1 cellular context compared by ENCODE assay signal in the genomic region with DNA sequence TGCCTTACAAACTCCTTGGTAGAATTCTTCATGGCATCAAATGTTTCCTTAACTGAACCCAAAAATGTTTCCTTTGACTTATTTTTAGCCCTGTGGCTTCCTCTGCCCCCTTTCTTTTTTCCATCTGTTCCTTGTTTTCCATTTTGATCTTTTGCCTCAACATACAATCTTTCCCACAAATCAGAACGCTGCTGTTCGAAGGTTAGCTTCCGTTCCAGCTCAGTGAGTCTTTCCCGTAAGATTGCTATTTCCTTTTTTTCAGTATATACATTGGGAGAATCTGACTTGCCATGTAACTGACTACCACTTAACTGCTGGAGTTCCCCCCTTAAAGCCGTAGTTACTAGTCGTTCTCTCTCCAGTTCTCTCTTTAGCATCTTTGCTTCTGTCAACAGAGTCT.
TF ChIP-seq lines count a peak whose summit lies in the region.

No MANE protein-coding gene starts in this region.

TF ChIP-seq in endothelial cell of umbilical vein, 7 proteins besides CTCF, POLR2A, EP300 and RAD21:
- TF ChIP-seq EZH2 (IDR thresholded peaks at IDR 0.05; ENCODE audit: borderline replicate concordance, low read depth, low read length, severe bottlenecking): no peak
- TF ChIP-seq JUN (IDR thresholded peaks at IDR 0.05; ENCODE audit: borderline replicate concordance, insufficient read depth, insufficient read length, low read depth): no peak
- no peak for TF ChIP-seq GATA2 (IDR thresholded peaks at IDR 0.05; ENCODE audit: insufficient read depth, insufficient read length, low read depth, low read length)
- TF ChIP-seq, protein P1, sequence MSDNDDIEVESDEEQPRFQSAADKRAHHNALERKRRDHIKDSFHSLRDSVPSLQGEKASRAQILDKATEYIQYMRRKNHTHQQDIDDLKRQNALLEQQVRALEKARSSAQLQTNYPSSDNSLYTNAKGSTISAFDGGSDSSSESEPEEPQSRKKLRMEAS (IDR thresholded peaks at IDR 0.05; ENCODE audit: insufficient read depth, insufficient read length): no peak
- no peak for TF ChIP-seq POLR2AphosphoS5 (IDR thresholded peaks at IDR 0.05; ENCODE audit: insufficient read depth, low read depth, low read length)
- TF ChIP-seq FOS (IDR thresholded peaks at IDR 0.05; ENCODE audit: borderline replicate concordance, insufficient read depth, low read length): no peak
- no peak for TF ChIP-seq MYC (IDR thresholded peaks at IDR 0.05; ENCODE audit: low read depth, low read length)
